Comparison of ENCODE assay signal across 2 cellular contexts in the genomic region with DNA sequence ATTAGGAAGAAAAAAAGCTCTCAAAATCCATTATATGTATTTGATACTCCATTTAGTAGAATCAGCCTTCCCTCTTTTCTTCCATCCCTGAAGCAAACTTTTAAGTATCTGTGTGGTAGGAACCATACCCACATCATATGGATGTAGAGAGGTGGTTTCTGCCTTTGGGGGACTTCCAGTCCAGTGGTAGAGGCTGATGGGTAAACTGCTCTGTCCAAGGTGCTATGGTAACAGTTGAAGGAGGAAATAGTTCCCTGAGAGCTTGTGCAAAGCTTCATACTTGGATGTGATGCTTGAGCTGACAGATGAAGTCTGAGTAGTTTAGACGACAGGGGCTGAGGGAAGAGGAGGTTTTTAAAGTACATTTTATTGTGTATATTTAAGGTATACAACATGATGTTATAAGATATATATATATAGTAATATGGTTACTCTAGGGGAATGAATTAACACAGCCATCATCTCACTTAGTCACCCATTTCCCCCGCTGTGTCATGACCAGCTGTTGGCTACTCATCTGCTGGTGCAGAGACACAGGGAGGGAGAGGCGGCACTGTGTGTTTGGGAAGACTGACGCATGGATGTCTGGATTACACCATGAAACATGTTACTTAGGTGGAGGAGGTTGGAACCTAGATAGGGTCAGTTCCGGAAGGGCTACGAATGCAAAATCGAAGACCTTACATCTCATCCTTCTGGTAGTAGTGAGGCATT.
A peak's percentile ranks its signal among the peaks of the same experiment; 100 is the strongest.
TF ChIP-seq lines count a peak whose summit lies in the region.

No MANE protein-coding gene starts in this region.

TF ChIP-seq in SK-N-SH, 30 proteins besides CTCF, POLR2A, EP300 and RAD21:
- TF ChIP-seq, protein P1, sequence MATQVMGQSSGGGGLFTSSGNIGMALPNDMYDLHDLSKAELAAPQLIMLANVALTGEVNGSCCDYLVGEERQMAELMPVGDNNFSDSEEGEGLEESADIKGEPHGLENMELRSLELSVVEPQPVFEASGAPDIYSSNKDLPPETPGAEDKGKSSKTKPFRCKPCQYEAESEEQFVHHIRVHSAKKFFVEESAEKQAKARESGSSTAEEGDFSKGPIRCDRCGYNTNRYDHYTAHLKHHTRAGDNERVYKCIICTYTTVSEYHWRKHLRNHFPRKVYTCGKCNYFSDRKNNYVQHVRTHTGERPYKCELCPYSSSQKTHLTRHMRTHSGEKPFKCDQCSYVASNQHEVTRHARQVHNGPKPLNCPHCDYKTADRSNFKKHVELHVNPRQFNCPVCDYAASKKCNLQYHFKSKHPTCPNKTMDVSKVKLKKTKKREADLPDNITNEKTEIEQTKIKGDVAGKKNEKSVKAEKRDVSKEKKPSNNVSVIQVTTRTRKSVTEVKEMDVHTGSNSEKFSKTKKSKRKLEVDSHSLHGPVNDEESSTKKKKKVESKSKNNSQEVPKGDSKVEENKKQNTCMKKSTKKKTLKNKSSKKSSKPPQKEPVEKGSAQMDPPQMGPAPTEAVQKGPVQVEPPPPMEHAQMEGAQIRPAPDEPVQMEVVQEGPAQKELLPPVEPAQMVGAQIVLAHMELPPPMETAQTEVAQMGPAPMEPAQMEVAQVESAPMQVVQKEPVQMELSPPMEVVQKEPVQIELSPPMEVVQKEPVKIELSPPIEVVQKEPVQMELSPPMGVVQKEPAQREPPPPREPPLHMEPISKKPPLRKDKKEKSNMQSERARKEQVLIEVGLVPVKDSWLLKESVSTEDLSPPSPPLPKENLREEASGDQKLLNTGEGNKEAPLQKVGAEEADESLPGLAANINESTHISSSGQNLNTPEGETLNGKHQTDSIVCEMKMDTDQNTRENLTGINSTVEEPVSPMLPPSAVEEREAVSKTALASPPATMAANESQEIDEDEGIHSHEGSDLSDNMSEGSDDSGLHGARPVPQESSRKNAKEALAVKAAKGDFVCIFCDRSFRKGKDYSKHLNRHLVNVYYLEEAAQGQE (IDR thresholded peaks at IDR 0.05; ENCODE audit: low read depth, low read length): peak; percentile 90
- TF ChIP-seq SIN3A (IDR thresholded peaks at IDR 0.05; ENCODE audit: borderline replicate concordance, low read depth, low read length) (no peak), JUND (IDR thresholded peaks at IDR 0.05) (no peak)

TF ChIP-seq in SK-N-SH treated with all-trans-retinoic acid at 6 μM for 48 hours, 23 proteins besides CTCF, POLR2A, EP300 and RAD21 (continued from another document):
- TF ChIP-seq BACH2 (CRISPR knock-in tag; IDR thresholded peaks at IDR 0.05; ENCODE audit: borderline replicate concordance): no peak
- no peak for TF ChIP-seq POU6F1 (CRISPR knock-in tag; IDR thresholded peaks at IDR 0.05; ENCODE audit: borderline replicate concordance, low read depth)
- TF ChIP-seq ARNTL (CRISPR knock-in tag; IDR thresholded peaks at IDR 0.05; ENCODE audit: borderline replicate concordance, low read depth): no peak
- TF ChIP-seq, protein P2, sequence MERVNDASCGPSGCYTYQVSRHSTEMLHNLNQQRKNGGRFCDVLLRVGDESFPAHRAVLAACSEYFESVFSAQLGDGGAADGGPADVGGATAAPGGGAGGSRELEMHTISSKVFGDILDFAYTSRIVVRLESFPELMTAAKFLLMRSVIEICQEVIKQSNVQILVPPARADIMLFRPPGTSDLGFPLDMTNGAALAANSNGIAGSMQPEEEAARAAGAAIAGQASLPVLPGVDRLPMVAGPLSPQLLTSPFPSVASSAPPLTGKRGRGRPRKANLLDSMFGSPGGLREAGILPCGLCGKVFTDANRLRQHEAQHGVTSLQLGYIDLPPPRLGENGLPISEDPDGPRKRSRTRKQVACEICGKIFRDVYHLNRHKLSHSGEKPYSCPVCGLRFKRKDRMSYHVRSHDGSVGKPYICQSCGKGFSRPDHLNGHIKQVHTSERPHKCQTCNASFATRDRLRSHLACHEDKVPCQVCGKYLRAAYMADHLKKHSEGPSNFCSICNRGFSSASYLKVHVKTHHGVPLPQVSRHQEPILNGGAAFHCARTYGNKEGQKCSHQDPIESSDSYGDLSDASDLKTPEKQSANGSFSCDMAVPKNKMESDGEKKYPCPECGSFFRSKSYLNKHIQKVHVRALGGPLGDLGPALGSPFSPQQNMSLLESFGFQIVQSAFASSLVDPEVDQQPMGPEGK (CRISPR knock-in tag; IDR thresholded peaks at IDR 0.05; ENCODE audit: borderline replicate concordance): no peak
- no peak for TF ChIP-seq CSRNP3 (CRISPR knock-in tag; IDR thresholded peaks at IDR 0.05)
